In the genomic region with DNA sequence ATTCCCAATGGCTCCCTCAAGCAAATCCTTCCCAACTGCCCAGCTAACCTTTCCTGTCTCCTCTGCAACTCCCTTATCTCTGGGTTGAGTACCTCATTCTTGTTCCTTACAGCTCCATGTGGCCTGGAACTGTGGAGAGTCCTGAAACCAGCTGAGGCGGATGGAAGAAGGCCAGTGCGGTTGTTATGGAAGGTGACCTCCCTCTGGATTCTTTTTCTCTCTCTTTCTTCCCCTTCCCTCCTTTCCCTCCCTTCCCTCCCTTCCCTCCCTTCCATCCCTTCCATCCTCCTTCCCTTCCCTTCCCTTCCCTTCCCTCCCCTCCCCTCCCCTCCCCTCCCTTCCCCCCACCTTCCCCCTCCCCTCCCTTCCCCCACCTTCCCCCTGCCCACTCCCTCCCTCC, we compare ENCODE assay signal across 28 cellular contexts. TPM values are rescaled to one million over a fixed set of nuclear protein-coding genes. Genes with fewer than 3 reads are reported as not detected.
"Had no signal": no experiment of that assay in that cellular context is flagged by ENCODE, and none has a peak within 500 bp of the region (broad histone marks: within the 10 kb centered on the region; RNA-seq: fewer than 3 reads in every experiment).

No MANE protein-coding gene starts in this region.

- H3K4me3 Mint-ChIP-seq: dendritic cell treated with granulocyte-macrophage colony-stimulating factor and Interleukin-4, amounts not matched to agents 40 ng/mL and 50 ng/mL, for 4 days; effector memory CD8-positive, alpha-beta T cell; endodermal cell; memory B cell had no signal

- H3K4me1 Mint-ChIP-seq: endodermal cell had no signal

- H3K36me3 ChIP-seq: colonic mucosa, esophagus squamous epithelium, gastrocnemius medialis, heart right ventricle, left lung, lower lobe of right lung had no signal

- ATAC-seq: effector memory CD8-positive, alpha-beta T cell; esophagus mucosa; gastrocnemius medialis; heart right ventricle; left cardiac atrium; left ventricle myocardium superior had no signal

- H3K27ac Mint-ChIP-seq: dendritic cell treated with granulocyte-macrophage colony-stimulating factor and Interleukin-4, amounts not matched to agents 40 ng/mL and 50 ng/mL, for 4 days; effector memory CD8-positive, alpha-beta T cell; endodermal cell; memory B cell had no signal

- H3K27me3 ChIP-seq: colonic mucosa, esophagus squamous epithelium, gastrocnemius medialis, heart right ventricle, left lung had no signal

- FAIRE-seq: endometrium, islet of Langerhans, keratinocyte had no signal

- DNase-seq: colonic mucosa; cortex of kidney; effector CD8-positive, alpha-beta T cell; effector memory CD8-positive, alpha-beta T cell; endodermal cell; erythroblast; esophagus squamous epithelium; foreskin fibroblast; foreskin melanocyte; gastrocnemius medialis; glutamatergic neuron; head of caudate nucleus; heart right ventricle; hippocampal formation; left cardiac atrium; left ventricle myocardium superior; lower lobe of right lung; mammary epithelial cell; mesendoderm; midbrain had no signal

- H3K27ac ChIP-seq: colonic mucosa, epithelial cell of prostate, esophagus squamous epithelium, gastrocnemius medialis, heart right ventricle, left lung, lower lobe of right lung had no signal

- H3K4me3 ChIP-seq: colonic mucosa, esophagus squamous epithelium, gastrocnemius medialis, heart right ventricle, left lung, lower lobe of right lung had no signal

- H3K9me3 ChIP-seq: colonic mucosa, esophagus squamous epithelium, gastrocnemius medialis, left lung, lower lobe of right lung had no signal

- H3K27me3 Mint-ChIP-seq: dendritic cell treated with granulocyte-macrophage colony-stimulating factor and Interleukin-4, amounts not matched to agents 40 ng/mL and 50 ng/mL, for 4 days had no signal

- H3K9me3 Mint-ChIP-seq: dendritic cell treated with granulocyte-macrophage colony-stimulating factor and Interleukin-4, amounts not matched to agents 40 ng/mL and 50 ng/mL, for 4 days; effector memory CD8-positive, alpha-beta T cell had no signal

- H3K4me1 ChIP-seq: colonic mucosa, lower lobe of right lung had no signal

RNA-seq across cellular contexts. Expression of gene IL31RA, which starts 45.1 kb away (rescaled TPM):
- total RNA-seq: endodermal cell, esophagus squamous epithelium, left cardiac atrium, left ventricle myocardium superior, lower lobe of right lung had no signal
